26 cellular contexts compared by ENCODE assay signal in the genomic region with DNA sequence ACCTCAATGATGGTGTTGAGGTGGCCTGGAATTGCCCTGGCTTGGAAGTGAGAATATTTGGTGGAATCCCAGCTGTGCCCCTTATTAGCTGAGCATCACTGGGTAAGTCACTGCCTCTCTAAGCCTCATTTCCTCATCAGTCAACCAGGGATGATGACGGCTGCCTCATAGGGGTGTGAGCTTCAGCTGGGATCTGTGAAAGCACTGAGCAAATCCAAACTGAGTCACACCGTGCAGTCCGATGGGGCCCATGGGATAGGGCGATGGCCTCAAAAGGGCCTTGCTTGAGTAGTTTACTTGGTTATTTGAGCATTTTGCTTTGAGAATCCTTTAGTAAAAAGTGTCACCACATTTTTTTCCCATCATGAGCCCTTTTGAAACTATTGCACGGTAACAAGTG. TPM values are rescaled to one million over a fixed set of nuclear protein-coding genes. Genes with fewer than 3 reads are reported as not detected.
DNase-seq lines count a peak whose midpoint lies in the region; TF ChIP-seq lines count a peak whose summit lies in the region.
"Had no signal": no experiment of that assay in that cellular context is flagged by ENCODE, and none has a peak within 500 bp of the region (broad histone marks: within the 10 kb centered on the region; RNA-seq: fewer than 3 reads in every experiment).

No MANE protein-coding gene starts in this region.

- TF ChIP-seq CTCF in osteoblast (IDR thresholded peaks at IDR 0.05; ENCODE audit: extremely low read depth, low read depth, low read length) = no peak

- H3K9me3 ChIP-seq in osteoblast (ENCODE audit: low read depth, low read length) = no peaks in the 10 kb centered on the region
- H3K9me3 ChIP-seq: BE2C had no signal

- H2AFZ ChIP-seq in osteoblast (ENCODE audit: low read length) = no peak overlapping the region

- peak; percentile 13 for DNase-seq in activated effector memory CD4-positive, alpha-beta T cell treated with anti-CD3 and anti-CD28 coated beads, Interleukin-2, amount 50 U/mL, for 16 hours
- no peak for DNase-seq in activated effector memory CD4-positive, alpha-beta T cell treated with Interleukin-2 at 50 U/mL for 16 hours
- DNase-seq in kidney tubule cell (ENCODE audit: low spot score) (peak; percentile 9), osteoblast (ENCODE audit: insufficient read length, low spot score, missing footprints) (peak; percentile 67), midbrain (lab: John Stamatoyannopoulos, UW) (no peak), A172 (ENCODE audit: low spot score) (no peak)
- no peak for DNase-seq in activated CD4-positive, CD25-positive, alpha-beta regulatory T cell (lab: John Stamatoyannopoulos, UW)
- DNase-seq: ACHN; BE2C; Calu3; CD8-positive, alpha-beta memory T cell; DMS79 treated with DMSO at 0.1 percent for 48 hours; GF-D8; NCI-H1048; NCI-H1417; NCI-H1694; NCI-H2029 treated with DMSO at 0.1 percent for 48 hours; NCI-H446 treated with DMSO at 0.1 percent for 48 hours; NCI-H526; NCI-H82; NK-92 treated with Interleukin-12 subunit alpha and Interleukin-12 subunit beta, amount 100 ng/mL, for 24 hours; Right ventricle myocardium superior; RPMI8226 had no signal

- H3K27me3 ChIP-seq in osteoblast (ENCODE audit: insufficient read depth, low read length) = no peaks in the 10 kb centered on the region
- H3K27me3 ChIP-seq: BE2C had no signal

- H3K4me3 ChIP-seq in osteoblast (ENCODE audit: insufficient read depth, low read length) = no peak overlapping the region

- H3K36me3 ChIP-seq in osteoblast (ENCODE audit: insufficient read depth, low read length) = peaks cover 3% of the 10 kb centered on the region
- H3K36me3 ChIP-seq: BE2C had no signal

- no peaks in the 10 kb centered on the region for H3K4me1 ChIP-seq in osteoblast (ENCODE audit: insufficient read depth, low read length)
- H3K4me1 ChIP-seq: BE2C had no signal

- no peak overlapping the region for H3K4me2 ChIP-seq in osteoblast (ENCODE audit: insufficient read depth, low read length)

- no peaks in the 10 kb centered on the region for H3K79me2 ChIP-seq in osteoblast (ENCODE audit: insufficient read depth, low read length)

- no peak overlapping the region for H3K27ac ChIP-seq in osteoblast (ENCODE audit: low read depth, low read length)
- H3K27ac ChIP-seq: 22Rv1, HL-60 had no signal

- no peaks in the 10 kb centered on the region for H4K20me1 ChIP-seq in osteoblast (ENCODE audit: insufficient read depth, low read length)

RNA-seq across cellular contexts. Expression of gene SLC22A1, which starts 1.1 kb away (rescaled TPM):
- 0.72 and 1.2 TPM in 2 replicates for total RNA-seq in osteoblast
- total RNA-seq in A172 (2014; rRNA removed; shearing (Covaris generic)) = 0.07 and 0.17 TPM in 2 replicates
- total RNA-seq: H4 had no signal

Comparison
In these comparisons a context has a peak if more than half of its experiments do, and no peak if none do; other contexts are left out.
1. DNase-seq: peak in activated effector memory CD4-positive, alpha-beta T cell treated with anti-CD3 and anti-CD28 coated beads, Interleukin-2, amount 50 U/mL, for 16 hours (single experiment), kidney tubule cell (single experiment) and osteoblast (single experiment); none in activated effector memory CD4-positive, alpha-beta T cell treated with Interleukin-2 at 50 U/mL for 16 hours (single experiment), activated CD4-positive, CD25-positive, alpha-beta regulatory T cell (0 of 4), midbrain (single experiment) and A172 (single experiment).